In genomic region chr2:232363064-232363783, GRCh38 we compare ENCODE assay signal across 16 cellular contexts. TPM values are rescaled to one million over a fixed set of nuclear protein-coding genes. Genes with fewer than 3 reads are reported as not detected.
DNase-seq lines count a peak whose midpoint lies in the region; ATAC-seq, FAIRE-seq and TF ChIP-seq lines count a peak whose summit lies in the region.
"Not testable (repeated sequence)": the region's sequence is repeated elsewhere in the genome, so short reads cannot be mapped to it uniquely, and the experiment has no call there.
"Had no signal": no experiment of that assay in that cellular context is flagged by ENCODE, and none has a peak within 500 bp of the region (broad histone marks: within the 10 kb centered on the region; RNA-seq: fewer than 3 reads in every experiment).

No MANE protein-coding gene starts in this region.

- POLR2A ChIA-PET in IMR-90 (lab: Charles Lee; ENCODE audit: unreplicated experiment), result interaction anchor here (0.6 kb wide), 1 partner anchor 159 kb away, joined by 3 read pairs; no protein-coding TSS in a partner anchor
- POLR2A ChIA-PET in T-cell (lab: Charles Lee); GM12878 (lab: Charles Lee): not testable (repeated sequence)

- not testable (repeated sequence) for ATAC-seq in IMR-90 (ENCODE audit: low read depth); T-cell (replicated peaks in 1 of 4); activated CD8-positive, alpha-beta memory T cell treated with anti-CD3 and anti-CD28 coated beads, Interleukin-2, amount 10 ng/mL, durations not matched to agents 7 days and 5 days; GM12878
- ATAC-seq in right lobe of liver (peak in 2 of 4 donors; percentile 11 to 35), upper lobe of left lung (ENCODE audit: low FRiP score in 2 of 2) (peak; percentile 12 to 21)

- SMC1A ChIA-PET in GM12878 (lab: Charles Lee; ENCODE audit: uncharacterized antibody, unreplicated experiment), result not testable (repeated sequence)

- not testable (repeated sequence) for H3K9me3 ChIP-seq in DOHH2 (ENCODE audit: control insufficient read depth, insufficient read depth, low read length); IMR-90 (ENCODE audit: control insufficient read depth, insufficient read depth, low read length); GM12878 (replicated peaks; ENCODE audit: control insufficient read depth, insufficient read depth, low read length); right lobe of liver; osteoblast (ENCODE audit: low read depth, low read length); upper lobe of left lung

- H3K36me3 ChIP-seq in DOHH2 (ENCODE audit: control insufficient read depth, low read length); IMR-90 (ENCODE audit: control insufficient read depth, insufficient read depth, low read length); GM12878 (ENCODE audit: control insufficient read depth in 2 of 2, insufficient read depth in 2 of 2, low read length in 1 of 2); right lobe of liver; osteoblast (ENCODE audit: insufficient read depth, low read length); upper lobe of left lung: not testable (repeated sequence)

- H3K14ac ChIP-seq in IMR-90 (replicated peaks; ENCODE audit: low read depth, low read length), result not testable (repeated sequence)

- H2BK120ac ChIP-seq in IMR-90 (ENCODE audit: low read depth, low read length), result not testable (repeated sequence)

- H2AK5ac ChIP-seq in IMR-90 (ENCODE audit: low read depth, low read length), result not testable (repeated sequence)

- not testable (repeated sequence) for FAIRE-seq in GM12878 (lab: Jason Lieb, UNC)

- not testable (repeated sequence) for TF ChIP-seq RAD21 in IMR-90 (IDR thresholded peaks at IDR 0.05; ENCODE audit: low read length); GM12878 (IDR thresholded peaks at IDR 0.05; ENCODE audit: insufficient read depth, low read depth, low read length)

- H2BK5ac ChIP-seq in IMR-90 (ENCODE audit: low read depth, low read length, poor library complexity, severe bottlenecking), result not testable (repeated sequence)

- H3K9me3 Mint-ChIP-seq in T-cell; activated CD8-positive, alpha-beta memory T cell treated with anti-CD3 and anti-CD28 coated beads, Interleukin-2, amount 10 ng/mL, durations not matched to agents 7 days and 5 days (ENCODE audit: low read depth): not testable (repeated sequence)

- not testable (repeated sequence) for H4K20me1 ChIP-seq in DOHH2 (ENCODE audit: control insufficient read depth, insufficient read depth, low read depth, low read length); IMR-90 (ENCODE audit: insufficient read depth, low read length); GM12878 (ENCODE audit: control insufficient read depth, insufficient read depth); osteoblast (ENCODE audit: insufficient read depth, low read length)

- peak overlapping the region; percentile 22 for H3K4me3 ChIP-seq in DOHH2 (ENCODE audit: low read length)
- not testable (repeated sequence) for H3K4me3 ChIP-seq in IMR-90 (ENCODE audit: insufficient read depth, low read depth, low read length); right lobe of liver; osteoblast (ENCODE audit: insufficient read depth, low read length)
- peak overlapping the region; percentile 70 for H3K4me3 ChIP-seq in GM12878
- H3K4me3 ChIP-seq in upper lobe of left lung, result peak overlapping the region in 3 of 4 donors; percentile 17 to 35 (median 32)

- not testable (repeated sequence) for H3K23ac ChIP-seq in IMR-90 (ENCODE audit: low read depth, low read length)

- DNase-seq in IMR-90; T-cell; activated CD8-positive, alpha-beta memory T cell treated with anti-CD3 and anti-CD28 coated beads, Interleukin-2, amount 10 ng/mL, durations not matched to agents 7 days and 5 days; GM12878 (ENCODE audit: low read depth, low spot score); osteoblast (ENCODE audit: insufficient read length, low spot score, missing footprints): not testable (repeated sequence)
- DNase-seq in right lobe of liver (peak in 2 of 3 donors; percentile 33 to 39), upper lobe of left lung (peak in 1 of 2 donors; percentile 16)

- TF ChIP-seq POLR2A in IMR-90 (IDR thresholded peaks at IDR 0.05; ENCODE audit: low read depth, low read length); GM12878 (IDR thresholded peaks at IDR 0.05; ENCODE audit: low read depth, low read length); right lobe of liver (IDR thresholded peaks at IDR 0.05); upper lobe of left lung (IDR thresholded peaks at IDR 0.05): not testable (repeated sequence)

- not testable (repeated sequence) for H3K18ac ChIP-seq in IMR-90 (ENCODE audit: low read depth, low read length)

- H4K91ac ChIP-seq in IMR-90 (ENCODE audit: insufficient read depth, low read depth, low read length), result not testable (repeated sequence)

- not testable (repeated sequence) for H3K9ac ChIP-seq in IMR-90 (ENCODE audit: low read depth, low read length)
- peak overlapping the region; percentile 34; the same call in 1 of the 2 replicates for H3K9ac ChIP-seq in GM12878 (ENCODE audit: control insufficient read depth, insufficient read depth, low read length)

- not testable (repeated sequence) for H3K36me3 Mint-ChIP-seq in T-cell; activated CD8-positive, alpha-beta memory T cell treated with anti-CD3 and anti-CD28 coated beads, Interleukin-2, amount 10 ng/mL, durations not matched to agents 7 days and 5 days

- CTCF ChIA-PET in IMR-90 (lab: Yijun Ruan, JAX); T-cell (lab: Charles Lee): not testable (repeated sequence)
- CTCF ChIA-PET in activated CD8-positive, alpha-beta memory T cell treated with anti-CD3 and anti-CD28 coated beads, Interleukin-2, amount 10 ng/mL, durations not matched to agents 7 days and 5 days (lab: Charles Lee), result interaction anchor here (1.0 to 2.4 kb wide), 8 partner anchors 8 to 439 kb away, joined by 3 to 9 read pairs (median 4); no protein-coding TSS in a partner anchor
- CTCF ChIA-PET in GM12878 (lab: Yijun Ruan, JAX), result interaction anchor here (1.2 to 1.3 kb wide), 2 partner anchors 38 to 457 kb away, joined by 3 read pairs; no protein-coding TSS in a partner anchor

- not testable (repeated sequence) for H3K56ac ChIP-seq in IMR-90 (ENCODE audit: extremely low read depth, insufficient read depth, low read length)

- H3K9me2 ChIP-seq in DOHH2 (replicated peaks; ENCODE audit: control insufficient read depth, low read length), result not testable (repeated sequence)

- H3K79me1 ChIP-seq in IMR-90 (ENCODE audit: low read depth in 1 of 2, low read length in 2 of 2), result not testable (repeated sequence)

- intact Hi-C loops in IMR-90 (cut with micrococcal nuclease); GM12878 (cut with micrococcal nuclease; ENCODE audit: unreplicated experiment); right lobe of liver (cut with DNase I): not testable (repeated sequence)

- in situ Hi-C loops in IMR-90 (cut with MboI; ENCODE audit: low sequenced_read_pairs); GM12878 (cut with MboI): not testable (repeated sequence)

- H3K4me2 ChIP-seq in DOHH2 (ENCODE audit: low read length) (peak overlapping the region; percentile 57), GM12878 (ENCODE audit: control insufficient read depth, insufficient read depth) (peak overlapping the region; percentile 87), osteoblast (ENCODE audit: insufficient read depth, low read length) (peak overlapping the region; percentile 76)
- H3K4me2 ChIP-seq in IMR-90 (ENCODE audit: low read depth, low read length), result not testable (repeated sequence)

- dilution Hi-C loops in IMR-90 (cut with HindIII; ENCODE audit: low sequenced_read_pairs, unreplicated experiment), result not testable (repeated sequence)

- H2AFZ ChIP-seq in IMR-90 (replicated peaks; ENCODE audit: low read length, poor library complexity) (peak overlapping the region; percentile 77), GM12878 (ENCODE audit: control insufficient read depth, low read depth, low read length) (peak overlapping the region; percentile 82), osteoblast (ENCODE audit: low read length) (peak overlapping the region; percentile 88)

- not testable (repeated sequence) for H2BK20ac ChIP-seq in IMR-90 (ENCODE audit: low read depth, low read length)

- not testable (repeated sequence) for TF ChIP-seq CTCF in DOHH2 (IDR thresholded peaks at IDR 0.05; ENCODE audit: low read depth, low read length, poor library complexity, severe bottlenecking); IMR-90 (conservative IDR thresholded peaks at IDR 0.05; ENCODE audit: low read depth, low read length); right lobe of liver (IDR thresholded peaks at IDR 0.05); osteoblast (IDR thresholded peaks at IDR 0.05; ENCODE audit: extremely low read depth, low read depth, low read length); upper lobe of left lung (IDR thresholded peaks at IDR 0.05)
- TF ChIP-seq CTCF in GM12878 (IDR thresholded peaks at IDR 0.05 in 2 of 3, conservative IDR thresholded peaks at IDR 0.05 in 1 of 3; ENCODE audit: control insufficient read depth in 2 of 3, extremely low read depth in 1 of 3, insufficient read depth in 1 of 3, low read depth in 3 of 3, low read length in 3 of 3), result 0 out of 6 replicates have a peak, but pooled peaks of 1 of the 3 experiments have one; percentile 3

- not testable (repeated sequence) for H3K27me3 Mint-ChIP-seq in T-cell; activated CD8-positive, alpha-beta memory T cell treated with anti-CD3 and anti-CD28 coated beads, Interleukin-2, amount 10 ng/mL, durations not matched to agents 7 days and 5 days

- WGBS in IMR-90 (ENCODE audit: extremely low coverage in 2 of 2, insufficient read length in 1 of 2), 2 experiments, result 50% methylated on average over 1 of the region's 12 CpGs; no CpG with 5 or more reads in 1 of the 2 experiments
- WGBS in GM12878 (ENCODE audit: insufficient coverage, insufficient replicate concordance, low lambda C conversion rate, missing lambda C conversion rate), result 79% methylated on average over 11 of the region's 12 CpGs
- WGBS in right lobe of liver (ENCODE audit: insufficient coverage, low coverage, low lambda C conversion rate, missing lambda C conversion rate), result no CpG with 5 or more reads among the region's 12 CpGs
- 85 to 88% methylated on average over 3 to 12 of the region's 12 CpGs for WGBS in upper lobe of left lung, 2 donors

- peaks cover 25 to 33% (median 31%) of the 10 kb centered on the region in 3 donors for H3K4me1 Mint-ChIP-seq in T-cell
- peaks cover 18% of the 10 kb centered on the region for H3K4me1 Mint-ChIP-seq in activated CD8-positive, alpha-beta memory T cell treated with anti-CD3 and anti-CD28 coated beads, Interleukin-2, amount 10 ng/mL, durations not matched to agents 7 days and 5 days

- RAD21 ChIA-PET in GM12878 (lab: Charles Lee; ENCODE audit: unreplicated experiment), result not testable (repeated sequence)

- not testable (repeated sequence) for H4K8ac ChIP-seq in IMR-90 (ENCODE audit: low read depth in 2 of 2, low read length in 2 of 2)

- not testable (repeated sequence) for H3K4ac ChIP-seq in IMR-90 (ENCODE audit: low read depth, low read length)

- H2BK15ac ChIP-seq in IMR-90 (ENCODE audit: low read depth, low read length), result not testable (repeated sequence)

- not testable (repeated sequence) for BruUV-seq in IMR-90 (replicated peaks; lab: Mats Ljungman, UMichigan); GM12878 (replicated peaks; lab: Mats Ljungman, UMichigan)

- H4K5ac ChIP-seq in IMR-90 (ENCODE audit: low read depth, low read length), result not testable (repeated sequence)

- H3K79me2 ChIP-seq in DOHH2 (ENCODE audit: control insufficient read depth, low read length); GM12878 (ENCODE audit: control insufficient read depth, insufficient read depth, low read length); osteoblast (ENCODE audit: insufficient read depth, low read length): not testable (repeated sequence)

- H3K27me3 ChIP-seq in DOHH2 (ENCODE audit: control insufficient read depth, low read length); IMR-90 (ENCODE audit: control insufficient read depth, insufficient read depth, low read length); GM12878 (replicated peaks in 1 of 2; ENCODE audit: control insufficient read depth in 2 of 2, insufficient read depth in 2 of 2, low read length in 1 of 2); right lobe of liver; osteoblast (ENCODE audit: insufficient read depth, low read length); upper lobe of left lung: not testable (repeated sequence)

- not testable (repeated sequence) for H3F3A ChIP-seq in DOHH2 (ENCODE audit: control insufficient read depth, insufficient read depth)

- H3K4me3 Mint-ChIP-seq in T-cell, result peak overlapping the region; percentile 84 to 89 (median 87)
- peak overlapping the region; percentile 75 for H3K4me3 Mint-ChIP-seq in activated CD8-positive, alpha-beta memory T cell treated with anti-CD3 and anti-CD28 coated beads, Interleukin-2, amount 10 ng/mL, durations not matched to agents 7 days and 5 days

- not testable (repeated sequence) for H3K9me1 ChIP-seq in IMR-90 (ENCODE audit: insufficient read depth, low read length)

- H2AK9ac ChIP-seq in IMR-90 (replicated peaks; ENCODE audit: low read depth, low read length, poor library complexity), result not testable (repeated sequence)

- not testable (repeated sequence) for TF ChIP-seq EP300 in GM12878 (IDR thresholded peaks at IDR 0.05; ENCODE audit: borderline replicate concordance in 1 of 2, control insufficient read depth in 1 of 2, low read depth in 2 of 2, low read length in 2 of 2); upper lobe of left lung (IDR thresholded peaks at IDR 0.05)

- H3K4me1 ChIP-seq in DOHH2 (ENCODE audit: control insufficient read depth, low read length), result peaks cover 12% of the 10 kb centered on the region
- not testable (repeated sequence) for H3K4me1 ChIP-seq in IMR-90 (ENCODE audit: control insufficient read depth, insufficient read depth, low read length); GM12878 (ENCODE audit: control insufficient read depth, insufficient read depth, low read length); right lobe of liver; osteoblast (ENCODE audit: insufficient read depth, low read length)
- H3K4me1 ChIP-seq in upper lobe of left lung, result peaks cover 0 to 10% (median 3%) of the 10 kb centered on the region in 4 donors

- H3K27ac ChIP-seq in DOHH2 (ENCODE audit: low read depth, low read length); IMR-90 (ENCODE audit: insufficient read depth, low read length); GM12878 (ENCODE audit: control insufficient read depth, insufficient read depth); right lobe of liver; osteoblast (ENCODE audit: low read depth, low read length); upper lobe of left lung: not testable (repeated sequence)

- peak overlapping the region; percentile 88 to 93 for H3K27ac Mint-ChIP-seq in T-cell
- peak overlapping the region; percentile 92 for H3K27ac Mint-ChIP-seq in activated CD8-positive, alpha-beta memory T cell treated with anti-CD3 and anti-CD28 coated beads, Interleukin-2, amount 10 ng/mL, durations not matched to agents 7 days and 5 days

RNA-seq across cellular contexts. Expression of gene ALPP, which starts 15.3 kb away (rescaled TPM):
- total RNA-seq in IMR-90 (2012; rRNA removed), result not detected in 2 replicates
- not detected in 2 replicates for polyA plus RNA-seq in IMR-90 (2012; rRNA removed)
- not detected in 2 replicates for polyA plus RNA-seq in IMR-90 (2012; cell fraction: cytosol; rRNA removed)
- not detected in 2 replicates for polyA plus RNA-seq in IMR-90 (2012; cell fraction: nucleus; rRNA removed; ENCODE audit: low replicate concordance)
- under 1 TPM in 1 of 5 donors, not detected in 4; 0.16 TPM for total RNA-seq in T-cell
- total RNA-seq in activated CD8-positive, alpha-beta memory T cell treated with anti-CD3 and anti-CD28 coated beads, Interleukin-2, amount 10 ng/mL, durations not matched to agents 7 days and 5 days, result not detected
- not detected in 2 replicates for total RNA-seq in GM12878 (2013; cell fraction: nucleolus; rRNA removed)
- not detected in 2 replicates for total RNA-seq in GM12878 (2014; rRNA removed)
- total RNA-seq in GM12878 (2014; rRNA removed; fragmentation: Illumina TruSeq; extraction: Trizol), result not detected in 2 replicates
- total RNA-seq in GM12878 (2021), result not detected in 2 replicates
- not detected for polyA plus RNA-seq in GM12878 (2011; ENCODE audit: low read depth)
- not detected in 2 replicates for polyA plus RNA-seq in GM12878 (2011; rRNA removed)
- not detected in 2 replicates for polyA plus RNA-seq in GM12878 (2011; cell fraction: cytosol; rRNA removed)
- polyA plus RNA-seq in GM12878 (2011; cell fraction: nucleus; rRNA removed), result not detected in 2 replicates
- 0.13 TPM in 1 of 2 replicates, not detected in the other for polyA plus RNA-seq in GM12878 (2012)
- polyA plus RNA-seq in GM12878 (2014; fragmentation: Illumina TruSeq; extraction: Trizol), result 0.21 TPM in 1 of 2 replicates, not detected in the other
- polyA plus RNA-seq in GM12878 (2014; fragmentation: Nextera tagmentation; extraction: Ambion mirVana), result not detected
- polyA plus RNA-seq in GM12878 (2014; rRNA removed), result not detected in 2 replicates
- not detected for polyA plus RNA-seq in GM12878 (2016; fragmentation: Nextera tagmentation; extraction: Ambion mirVana)
- polyA minus RNA-seq in GM12878 (2011; rRNA and poly(A)+ RNA removed), result not detected in 2 replicates
- polyA minus RNA-seq in GM12878 (2011; cell fraction: cytosol; rRNA and poly(A)+ RNA removed), result not detected in 2 replicates
- polyA minus RNA-seq in GM12878 (2011; cell fraction: nucleus; rRNA and poly(A)+ RNA removed), result not detected in 2 replicates
- total RNA-seq in right lobe of liver, result not detected
- not detected in 2 replicates for total RNA-seq in osteoblast
- total RNA-seq in upper lobe of left lung, result 10 to 100 TPM in 5 of 6 donors, 1 to 10 TPM in 1; 4.8 to 59.1 (median 30.8) TPM
- total RNA-seq: Calu3, esophagus mucosa, gastrocnemius medialis, lung microvascular endothelial cell, posterior vena cava, SK-MEL-5, stomach, ureter had no signal
- polyA plus RNA-seq: stomach had no signal

RNA-seq across cellular contexts. Expression of gene ALPG, which starts 43.4 kb away (rescaled TPM):
- total RNA-seq in IMR-90 (2012; rRNA removed), result not detected in 2 replicates
- not detected in 2 replicates for polyA plus RNA-seq in IMR-90 (2012; rRNA removed)
- polyA plus RNA-seq in IMR-90 (2012; cell fraction: cytosol; rRNA removed), result not detected in 2 replicates
- not detected in 2 replicates for polyA plus RNA-seq in IMR-90 (2012; cell fraction: nucleus; rRNA removed; ENCODE audit: low replicate concordance)
- under 1 TPM in 1 of 5 donors, not detected in 4; 0.15 TPM for total RNA-seq in T-cell
- not detected for total RNA-seq in activated CD8-positive, alpha-beta memory T cell treated with anti-CD3 and anti-CD28 coated beads, Interleukin-2, amount 10 ng/mL, durations not matched to agents 7 days and 5 days
- total RNA-seq in GM12878 (2013; cell fraction: nucleolus; rRNA removed), result not detected in 2 replicates
- not detected in 2 replicates for total RNA-seq in GM12878 (2014; rRNA removed)
- not detected in 2 replicates for total RNA-seq in GM12878 (2014; rRNA removed; fragmentation: Illumina TruSeq; extraction: Trizol)
- total RNA-seq in GM12878 (2021), result not detected in 2 replicates
- polyA plus RNA-seq in GM12878 (2011; ENCODE audit: low read depth), result not detected
- polyA plus RNA-seq in GM12878 (2011; rRNA removed), result not detected in 2 replicates
- not detected in 2 replicates for polyA plus RNA-seq in GM12878 (2011; cell fraction: cytosol; rRNA removed)
- polyA plus RNA-seq in GM12878 (2011; cell fraction: nucleus; rRNA removed), result not detected in 2 replicates
- polyA plus RNA-seq in GM12878 (2012), result 0.07 TPM in 1 of 2 replicates, not detected in the other
- polyA plus RNA-seq in GM12878 (2014; fragmentation: Illumina TruSeq; extraction: Trizol), result not detected in 2 replicates
- polyA plus RNA-seq in GM12878 (2014; fragmentation: Nextera tagmentation; extraction: Ambion mirVana), result not detected
- polyA plus RNA-seq in GM12878 (2014; rRNA removed), result not detected in 2 replicates
- polyA plus RNA-seq in GM12878 (2016; fragmentation: Nextera tagmentation; extraction: Ambion mirVana), result not detected
- not detected in 2 replicates for polyA minus RNA-seq in GM12878 (2011; rRNA and poly(A)+ RNA removed)
- not detected in 2 replicates for polyA minus RNA-seq in GM12878 (2011; cell fraction: cytosol; rRNA and poly(A)+ RNA removed)
- polyA minus RNA-seq in GM12878 (2011; cell fraction: nucleus; rRNA and poly(A)+ RNA removed), result not detected in 2 replicates
- total RNA-seq in right lobe of liver, result not detected
- total RNA-seq in osteoblast, result not detected in 2 replicates
- total RNA-seq in upper lobe of left lung, result 1 to 10 TPM in 3 of 6 donors, under 1 TPM in 1, not detected in 2; 0.91 to 2.3 (median 1.4) TPM
- total RNA-seq: Calu3, esophagus mucosa, gastrocnemius medialis, lung microvascular endothelial cell, posterior vena cava, SK-MEL-5, stomach, ureter had no signal
- polyA plus RNA-seq: stomach had no signal
